ENCODE assay signal across 16 cellular contexts in the genomic region with DNA sequence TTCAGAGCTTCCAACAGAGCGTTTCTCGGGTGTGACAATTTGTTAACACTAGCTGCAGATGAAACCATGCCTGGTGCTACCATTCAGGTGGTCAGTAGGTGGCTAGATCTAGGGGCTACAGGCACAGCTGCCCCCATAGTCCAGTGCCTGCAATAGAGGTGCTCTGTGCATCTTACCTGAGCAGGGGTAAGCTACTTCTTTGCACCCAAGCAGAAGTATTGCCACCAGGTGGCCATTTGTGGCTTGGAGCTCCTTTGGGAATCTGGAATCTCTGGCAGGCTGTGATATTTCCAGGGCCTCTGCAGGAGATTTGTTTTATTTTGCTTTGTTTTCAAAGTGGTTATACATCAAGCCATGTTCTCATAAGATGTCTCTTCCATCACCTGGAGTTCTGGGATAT.
DNase-seq lines count a peak whose midpoint lies in the region; ATAC-seq, FAIRE-seq and TF ChIP-seq lines count a peak whose summit lies in the region.
"Had no signal": no experiment of that assay in that cellular context is flagged by ENCODE, and none has a peak within 500 bp of the region (broad histone marks: within the 10 kb centered on the region; RNA-seq: fewer than 3 reads in every experiment).

No MANE protein-coding gene starts in this region.

- no peak for ATAC-seq in gastroesophageal sphincter

- DNase-seq in COR-L47 (lab: John Stamatoyannopoulos, UW): peak; percentile 9
- no peak for DNase-seq in HFF-Myc (ENCODE audit: extremely low read depth, low read depth)
- DNase-seq in WERI-Rb-1: no peak
- peak; percentile 45 for DNase-seq in iPS-NIHi7 (ENCODE audit: extremely low spot score)
- DNase-seq in DMS53 treated with DMSO at 0.1 percent for 48 hours (lab: John Stamatoyannopoulos, UW; ENCODE audit: unreplicated experiment): no peak
- no peak for DNase-seq in GM12892 (ENCODE audit: insufficient read length)
- DNase-seq: CD4-positive, alpha-beta T cell; DMS79; Karpas-422; NCI-H1105; NCI-H1694; NCI-H526 treated with DMSO at 0.1 percent for 48 hours; Right ventricle myocardium superior had no signal

- TF ChIP-seq CTCF in HFF-Myc (IDR thresholded peaks at IDR 0.05; ENCODE audit: low read depth, low read length, missing control alignments): peak; percentile 4
- TF ChIP-seq CTCF in WERI-Rb-1 (IDR thresholded peaks at IDR 0.05; ENCODE audit: low read depth, low read length): peak; percentile 47
- TF ChIP-seq CTCF in gastroesophageal sphincter (IDR thresholded peaks at IDR 0.05): no peak

- H3K4me1 ChIP-seq in gastroesophageal sphincter: no peaks in the 10 kb centered on the region

- no peak for TF ChIP-seq EP300 in gastroesophageal sphincter (IDR thresholded peaks at IDR 0.05)

- H3K4me3 ChIP-seq in HFF-Myc (replicated peaks; ENCODE audit: low read depth, low read length) (no peak overlapping the region), WERI-Rb-1 (ENCODE audit: low read depth, low read length) (no peak overlapping the region), gastroesophageal sphincter (no peak overlapping the region)
- H3K4me3 ChIP-seq: SK-N-MC had no signal

- H3K36me3 ChIP-seq in WERI-Rb-1 (no peaks in the 10 kb centered on the region), gastroesophageal sphincter (no peaks in the 10 kb centered on the region)

- H3K27me3 ChIP-seq in WERI-Rb-1 (ENCODE audit: insufficient read depth, low read depth, severe bottlenecking): no peaks in the 10 kb centered on the region
- H3K27me3 ChIP-seq in gastroesophageal sphincter: no peaks in the 10 kb centered on the region

- H3K27ac ChIP-seq in WERI-Rb-1: no peak overlapping the region
- H3K27ac ChIP-seq in gastroesophageal sphincter: no peak overlapping the region
- H3K27ac ChIP-seq: SK-N-MC had no signal

- H3K9me3 ChIP-seq in WERI-Rb-1 (ENCODE audit: severe bottlenecking): no peaks in the 10 kb centered on the region
- no peaks in the 10 kb centered on the region for H3K9me3 ChIP-seq in gastroesophageal sphincter

- WGBS in gastroesophageal sphincter (ENCODE audit: low coverage in 1 of 2), 2 donors: 94% methylated on average over 2 of the region's 2 CpGs; no CpG with 5 or more reads in 1 of the 2 donors

- TF ChIP-seq POLR2A in GM12892 (IDR thresholded peaks at IDR 0.05; ENCODE audit: low read depth, low read length) (no peak), gastroesophageal sphincter (IDR thresholded peaks at IDR 0.05) (no peak)

- FAIRE-seq in GM12892 (lab: Jason Lieb, UNC): no peak
- FAIRE-seq: RCC 7860 had no signal

Comparison
In these comparisons a context has a peak if more than half of its experiments do, and no peak if none do; other contexts are left out.
1. DNase-seq: peak in COR-L47 (single experiment) and iPS-NIHi7 (single experiment); none in HFF-Myc (single experiment), WERI-Rb-1 (single experiment), DMS53 treated with DMSO at 0.1 percent for 48 hours (single experiment) and GM12892 (single experiment).
2. CTCF ChIP-seq: peak in HFF-Myc (single experiment) and WERI-Rb-1 (single experiment); none in gastroesophageal sphincter (0 of 4).